In genomic region chr3:151383111-151383510, GRCh38 we compare ENCODE assay signal across 23 cellular contexts. TPM values are rescaled to one million over a fixed set of nuclear protein-coding genes. Genes with fewer than 3 reads are reported as not detected.
DNase-seq lines count a peak whose midpoint lies in the region; ATAC-seq and TF ChIP-seq lines count a peak whose summit lies in the region.
"Had no signal": no experiment of that assay in that cellular context is flagged by ENCODE, and none has a peak within 500 bp of the region (broad histone marks: within the 10 kb centered on the region; RNA-seq: fewer than 3 reads in every experiment).

No MANE protein-coding gene starts in this region.

- H3K27ac Mint-ChIP-seq in naive B cell (peak overlapping the region; percentile 18 to 97 (median 78)), mesothelial cell of epicardium (no peak overlapping the region)
- H3K27ac Mint-ChIP-seq: activated CD4-positive, alpha-beta memory T cell treated with anti-CD3 and anti-CD28 coated beads for 36 hours; activated naive CD4-positive, alpha-beta T cell treated with anti-CD3 and anti-CD28 coated beads for 36 hours; CD8-positive, alpha-beta T cell; progenitor cell of endocrine pancreas had no signal

- DNase-seq in KG1 (lab: John Stamatoyannopoulos, UW) (peak; percentile 60), colonic mucosa (no peak), naive B cell (no peak), mesothelial cell of epicardium (ENCODE audit: low spot score in 2 of 2, unreplicated experiment in 2 of 2) (no peak), GOT3 (lab: John Stamatoyannopoulos, UW) (no peak), globus pallidus (ENCODE audit: low spot score) (no peak), cerebellar nuclear complex (lab: John Stamatoyannopoulos, UW) (no peak)
- DNase-seq: activated CD4-positive, alpha-beta memory T cell treated with anti-CD3 and anti-CD28 coated beads for 36 hours; activated naive CD4-positive, alpha-beta T cell treated with anti-CD3 and anti-CD28 coated beads for 36 hours; activated T-cell treated with anti-CD3 and anti-CD28 coated beads, Interleukin-2, amount 50 U/mL, for 1 hour; anterior cingulate cortex; CD8-positive, alpha-beta T cell; mammary epithelial cell; NCI-H1048; NCI-H2081; NCI-H446; Right ventricle myocardium superior had no signal

- H3K9me3 ChIP-seq in BLaER1 treated with 17β-estradiol and CSF1 and Interleukin-3, amounts not matched to agents 10 nM and 100 nM (replicated peaks in 1 of 11), result no peaks in the 10 kb centered on the region; a peak in 1 of 22 replicates
- no peaks in the 10 kb centered on the region for H3K9me3 ChIP-seq in colonic mucosa

- peak overlapping the region in 4 of 10 experiments; percentile 29 to 55 (median 46); a peak in 6 of 20 replicates for H3K4me3 ChIP-seq in BLaER1 treated with 17β-estradiol and CSF1 and Interleukin-3, amounts not matched to agents 10 nM and 100 nM
- H3K4me3 ChIP-seq in colonic mucosa, result no peak overlapping the region

- peak overlapping the region in 4 of 11 experiments; percentile 43 to 73 (median 68); a peak in 7 of 22 replicates for H3K9ac ChIP-seq in BLaER1 treated with 17β-estradiol and CSF1 and Interleukin-3, amounts not matched to agents 10 nM and 100 nM
- no peak overlapping the region for H3K9ac ChIP-seq in colonic mucosa (ENCODE audit: low read depth in 2 of 2, low read length in 2 of 2)

- peaks cover 0 to 12% (median 0%) of the 10 kb centered on the region in 11 experiments; a peak in 2 of 22 replicates for H3K36me3 ChIP-seq in BLaER1 treated with 17β-estradiol and CSF1 and Interleukin-3, amounts not matched to agents 10 nM and 100 nM
- H3K36me3 ChIP-seq in colonic mucosa, result no peaks in the 10 kb centered on the region

- TF ChIP-seq CTCF in colonic mucosa (IDR thresholded peaks at IDR 0.05) (no peak), mesothelial cell of epicardium (IDR thresholded peaks at IDR 0.05; ENCODE audit: unreplicated experiment) (no peak)

- H3K27me3 Mint-ChIP-seq in naive B cell, result no peaks in the 10 kb centered on the region
- no peaks in the 10 kb centered on the region for H3K27me3 Mint-ChIP-seq in mesothelial cell of epicardium (ENCODE audit: low read depth)
- H3K27me3 Mint-ChIP-seq: activated CD4-positive, alpha-beta memory T cell treated with anti-CD3 and anti-CD28 coated beads for 36 hours; progenitor cell of endocrine pancreas had no signal

- H3K4me1 Mint-ChIP-seq in naive B cell, result peaks cover 44 to 70% (median 46%) of the 10 kb centered on the region in 3 donors
- H3K4me1 Mint-ChIP-seq in mesothelial cell of epicardium, result peaks cover 10% of the 10 kb centered on the region

- no peak for ATAC-seq in naive B cell (ENCODE audit: low read depth in 2 of 2)
- ATAC-seq: CD8-positive, alpha-beta T cell had no signal

- intact Hi-C loops in colonic mucosa (cut with DNase I), result no loop called here

- peaks cover 32 to 90% (median 54%) of the 10 kb centered on the region in 10 experiments for H3K4me1 ChIP-seq in BLaER1 treated with 17β-estradiol and CSF1 and Interleukin-3, amounts not matched to agents 10 nM and 100 nM
- H3K4me1 ChIP-seq in colonic mucosa, result no peaks in the 10 kb centered on the region

- H4K20me1 ChIP-seq in BLaER1 treated with 17β-estradiol and CSF1 and Interleukin-3, amounts not matched to agents 10 nM and 100 nM, result no peaks in the 10 kb centered on the region

- H3K9me3 Mint-ChIP-seq in naive B cell (no peaks in the 10 kb centered on the region), mesothelial cell of epicardium (no peaks in the 10 kb centered on the region)
- H3K9me3 Mint-ChIP-seq: activated CD4-positive, alpha-beta memory T cell treated with anti-CD3 and anti-CD28 coated beads for 36 hours; activated naive CD4-positive, alpha-beta T cell treated with anti-CD3 and anti-CD28 coated beads for 36 hours; CD8-positive, alpha-beta T cell; neural crest cell had no signal

- peak overlapping the region in 10 of 11 experiments; percentile 23 to 85 (median 59); a peak in 16 of 22 replicates for H3K27ac ChIP-seq in BLaER1 treated with 17β-estradiol and CSF1 and Interleukin-3, amounts not matched to agents 10 nM and 100 nM
- peak overlapping the region; percentile 46 for H3K27ac ChIP-seq in colonic mucosa
- H3K27ac ChIP-seq: VCaP had no signal

- H3K4me2 ChIP-seq in BLaER1 treated with 17β-estradiol and CSF1 and Interleukin-3, amounts not matched to agents 10 nM and 100 nM, result peak overlapping the region; percentile 49 to 93 (median 66)

- H3K4me3 Mint-ChIP-seq in naive B cell (peak overlapping the region; percentile 9 to 92 (median 72)), mesothelial cell of epicardium (no peak overlapping the region)
- H3K4me3 Mint-ChIP-seq: activated CD4-positive, alpha-beta memory T cell treated with anti-CD3 and anti-CD28 coated beads for 36 hours; activated naive CD4-positive, alpha-beta T cell treated with anti-CD3 and anti-CD28 coated beads for 36 hours; CD8-positive, alpha-beta T cell; neural crest cell had no signal

- no peaks in the 10 kb centered on the region for H3K27me3 ChIP-seq in BLaER1 treated with 17β-estradiol and CSF1 and Interleukin-3, amounts not matched to agents 10 nM and 100 nM
- no peaks in the 10 kb centered on the region for H3K27me3 ChIP-seq in colonic mucosa

- no peaks in the 10 kb centered on the region for H3K36me3 Mint-ChIP-seq in naive B cell
- H3K36me3 Mint-ChIP-seq in mesothelial cell of epicardium, result peaks cover 7% of the 10 kb centered on the region
- H3K36me3 Mint-ChIP-seq: activated CD4-positive, alpha-beta memory T cell treated with anti-CD3 and anti-CD28 coated beads for 36 hours; CD8-positive, alpha-beta T cell had no signal

RNA-seq across cellular contexts. Expression of gene P2RY12, which starts 1.4 kb away (rescaled TPM):
- total RNA-seq in colonic mucosa (under 1 TPM; 0.17 to 0.72 TPM), mesothelial cell of epicardium (not detected in 3 replicates)
- 1 to 10 TPM in 2 of 6 donors, under 1 TPM in 3, not detected in 1; 0.57 to 1.1 (median 0.91) TPM for polyA plus RNA-seq in naive B cell (ENCODE audit: low read depth in 6 of 6)
- total RNA-seq: activated CD4-positive, alpha-beta memory T cell treated with anti-CD3 and anti-CD28 coated beads for 36 hours; activated naive CD4-positive, alpha-beta T cell treated with anti-CD3 and anti-CD28 coated beads for 36 hours; CD8-positive, alpha-beta T cell; mammary epithelial cell; neural crest cell; progenitor cell of endocrine pancreas; T-helper 1 cell treated with Interleukin-12 subunit alpha and Interleukin-12 subunit beta and Interleukin-4 antibody, amounts not matched to agents 30 ng/mL and 1 ng/mL, for 36 hours had no signal
- polyA plus RNA-seq: AG04450, mammary epithelial cell had no signal

RNA-seq across cellular contexts. Expression of gene P2RY13, which starts 53.8 kb away (rescaled TPM):
- total RNA-seq in colonic mucosa (under 1 TPM; 0.27 to 0.80 TPM), mesothelial cell of epicardium (not detected in 3 replicates)
- 1 to 10 TPM in 1 of 6 donors, under 1 TPM in 4, not detected in 1; 0.14 to 1.1 (median 0.29) TPM for polyA plus RNA-seq in naive B cell (ENCODE audit: low read depth in 6 of 6)
- total RNA-seq: activated CD4-positive, alpha-beta memory T cell treated with anti-CD3 and anti-CD28 coated beads for 36 hours; activated naive CD4-positive, alpha-beta T cell treated with anti-CD3 and anti-CD28 coated beads for 36 hours; CD8-positive, alpha-beta T cell; mammary epithelial cell; neural crest cell; progenitor cell of endocrine pancreas; T-helper 1 cell treated with Interleukin-12 subunit alpha and Interleukin-12 subunit beta and Interleukin-4 antibody, amounts not matched to agents 30 ng/mL and 1 ng/mL, for 36 hours had no signal
- polyA plus RNA-seq: AG04450, mammary epithelial cell had no signal
